12 cellular contexts compared by ENCODE assay signal in genomic region chr9:137760426-137760825, GRCh38.
DNase-seq lines count a peak whose midpoint lies in the region; ATAC-seq and TF ChIP-seq lines count a peak whose summit lies in the region.
"Had no signal": no experiment of that assay in that cellular context is flagged by ENCODE, and none has a peak within 500 bp of the region (broad histone marks: within the 10 kb centered on the region; RNA-seq: fewer than 3 reads in every experiment).

No MANE protein-coding gene starts in this region.

- H3K4me1 ChIP-seq in gastrocnemius medialis (peaks cover 9 to 14% of the 10 kb centered on the region in 2 donors), foreskin keratinocyte (peaks cover 8% of the 10 kb centered on the region)

- peak overlapping the region; percentile 26 for H3K27ac ChIP-seq in brain microvascular endothelial cell
- peak overlapping the region; percentile 70 to 90 (median 84) for H3K27ac ChIP-seq in gastrocnemius medialis
- H3K27ac ChIP-seq in foreskin keratinocyte, result no peak overlapping the region
- H3K27ac ChIP-seq: cardiac muscle cell, SJSA1, WERI-Rb-1 had no signal

- DNase-seq in Daoy (ENCODE audit: low read depth), result peak; percentile 60
- DNase-seq in M059J (ENCODE audit: low read depth), result peak; percentile 10
- peak; percentile 20 for DNase-seq in brain microvascular endothelial cell
- peak; percentile 76 to 87 for DNase-seq in gastrocnemius medialis
- no peak for DNase-seq in NCI-H2171 (lab: John Stamatoyannopoulos, UW)
- DNase-seq in foreskin keratinocyte, result no peak
- DNase-seq: stimulated activated CD4-positive, alpha-beta T cell treated with anti-CD3 and anti-CD28 coated beads, Interleukin-4, amount 100 ng/mL, for 1 hour; stimulated activated naive CD4-positive, alpha-beta T cell treated with Interleukin-2 at 50 U/mL for 16 hours; WERI-Rb-1 had no signal

- intact Hi-C loops in gastrocnemius medialis (cut with DNase I; ENCODE audit: low total_unique reads), result loop anchor here (5.0 kb wide), 1 partner anchor 88 kb away; no protein-coding TSS in a partner anchor

- in situ Hi-C loops in brain microvascular endothelial cell (cut with HindIII; ENCODE audit: low pct_ligation_motif_present, low sequenced_read_pairs) (no loop called here), gastrocnemius medialis (cut with MboI; ENCODE audit: low sequenced_read_pairs in 4 of 4) (no loop called here)

- no peak for TF ChIP-seq POLR2A in gastrocnemius medialis (IDR thresholded peaks at IDR 0.05)

- H3K9me3 ChIP-seq in gastrocnemius medialis, result peaks cover 0 to 2% (median 0%) of the 10 kb centered on the region in 3 donors
- H3K9me3 ChIP-seq: SJSA1 had no signal

- ATAC-seq in gastrocnemius medialis (peak; percentile 94), HG03135 (IDR thresholded peaks at IDR 0.05; ENCODE audit: unreplicated experiment) (no peak), foreskin keratinocyte (no peak)

- H3K4me3 ChIP-seq in brain microvascular endothelial cell (ENCODE audit: low read depth, low read length) (no peak overlapping the region), gastrocnemius medialis (no peak overlapping the region)
- H3K4me3 ChIP-seq: cardiac muscle cell, SJSA1 had no signal

- H3K36me3 ChIP-seq in brain microvascular endothelial cell (replicated peaks), result peaks cover 22% of the 10 kb centered on the region
- H3K36me3 ChIP-seq in gastrocnemius medialis, result peaks cover 0 to 40% of the 10 kb centered on the region in 2 donors

- H3K27me3 ChIP-seq in brain microvascular endothelial cell (replicated peaks) (no peaks in the 10 kb centered on the region), gastrocnemius medialis (no peaks in the 10 kb centered on the region), foreskin keratinocyte (no peaks in the 10 kb centered on the region)
- H3K27me3 ChIP-seq: cardiac muscle cell, SJSA1 had no signal

- TF ChIP-seq CTCF in brain microvascular endothelial cell (IDR thresholded peaks at IDR 0.05; ENCODE audit: low read depth, low read length, missing control alignments) (no peak), gastrocnemius medialis (IDR thresholded peaks at IDR 0.05 in 4 of 5, conservative IDR thresholded peaks at IDR 0.05 in 1 of 5) (no peak), foreskin keratinocyte (conservative IDR thresholded peaks at IDR 0.05) (no peak)

Comparison
In these comparisons a context has a peak if more than half of its experiments do, and no peak if none do; other contexts are left out.
1. DNase-seq: peak in Daoy (single experiment), M059J (single experiment), brain microvascular endothelial cell (single experiment) and gastrocnemius medialis (2 of 2); none in NCI-H2171 (single experiment) and foreskin keratinocyte (0 of 2).
2. ATAC-seq: peak in gastrocnemius medialis (2 of 2); none in HG03135 (single experiment) and foreskin keratinocyte (single experiment).